2 cellular contexts compared by ENCODE assay signal in the genomic region with DNA sequence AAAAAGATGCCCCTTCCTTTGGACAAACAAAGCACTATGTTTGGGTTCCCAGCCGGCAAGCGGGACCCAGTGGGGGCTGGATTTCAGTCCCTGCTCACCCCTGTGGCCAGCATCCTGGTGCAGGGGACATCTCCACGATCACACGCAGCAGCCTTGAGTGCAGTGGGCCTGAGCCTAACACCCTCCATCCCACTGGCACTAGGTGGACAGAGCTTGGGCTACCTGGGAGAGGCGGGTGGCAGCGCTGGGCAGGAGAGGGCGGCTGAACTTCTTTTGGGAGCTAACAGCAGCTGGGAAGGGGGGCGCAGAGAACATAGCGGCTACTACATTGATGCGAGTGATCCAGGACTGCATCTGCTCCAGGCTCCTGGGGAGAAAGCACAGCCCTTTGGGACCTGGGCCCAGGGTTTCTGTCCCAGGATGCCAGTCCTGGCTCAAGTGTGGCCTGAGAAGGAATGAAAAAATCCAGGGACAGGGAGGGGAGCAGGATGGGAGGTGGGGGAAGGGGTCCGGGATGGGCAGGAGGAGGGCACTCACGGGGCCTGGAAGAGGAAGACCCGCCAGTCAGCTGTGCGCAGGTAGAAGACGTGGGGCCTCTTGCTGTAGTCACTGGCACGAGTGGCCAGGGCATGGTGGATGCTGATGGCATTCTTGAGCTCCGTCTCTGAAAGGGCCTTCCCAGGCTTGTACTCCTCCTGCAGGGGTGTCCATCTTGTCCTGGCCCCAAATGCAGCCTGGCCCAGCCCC.
TF ChIP-seq lines count a peak whose summit lies in the region.

No MANE protein-coding gene starts in this region.

TF ChIP-seq in A549, 52 proteins besides CTCF, POLR2A, EP300 and RAD21:
- TF ChIP-seq KDM1A (IDR thresholded peaks at IDR 0.05; ENCODE audit: low read depth) = no peak
- no peak for TF ChIP-seq MAZ (IDR thresholded peaks at IDR 0.05; ENCODE audit: borderline replicate concordance, low read depth, low read length)
- TF ChIP-seq, protein P1, sequence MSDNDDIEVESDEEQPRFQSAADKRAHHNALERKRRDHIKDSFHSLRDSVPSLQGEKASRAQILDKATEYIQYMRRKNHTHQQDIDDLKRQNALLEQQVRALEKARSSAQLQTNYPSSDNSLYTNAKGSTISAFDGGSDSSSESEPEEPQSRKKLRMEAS (IDR thresholded peaks at IDR 0.05) = no peak
- TF ChIP-seq TFCP2L1 (CRISPR knock-in tag; IDR thresholded peaks at IDR 0.05) = 0 out of 2 replicates have a peak, but pooled peaks have one; percentile 20
- TF ChIP-seq JUNB (IDR thresholded peaks at IDR 0.05) = no peak
- TF ChIP-seq GATA3 (IDR thresholded peaks at IDR 0.05; ENCODE audit: borderline replicate concordance) = no peak
- no peak for TF ChIP-seq RNF2 (IDR thresholded peaks at IDR 0.05; ENCODE audit: borderline replicate concordance, low read depth)
- no peak for TF ChIP-seq ZNF302 (CRISPR knock-in tag; IDR thresholded peaks at IDR 0.05)

TF ChIP-seq in K562, 482 proteins besides CTCF, POLR2A, EP300 and RAD21:
- no peak for TF ChIP-seq ZKSCAN1 (IDR thresholded peaks at IDR 0.05; ENCODE audit: low read depth, low read length)
- peak; percentile 9 for TF ChIP-seq PCBP1 (IDR thresholded peaks at IDR 0.05; ENCODE audit: low read depth, low read length, poor library complexity, severe bottlenecking)
TF ChIP-seq in K562: peak in this region for 1.
